23 cellular contexts compared by ENCODE assay signal in the genomic region with DNA sequence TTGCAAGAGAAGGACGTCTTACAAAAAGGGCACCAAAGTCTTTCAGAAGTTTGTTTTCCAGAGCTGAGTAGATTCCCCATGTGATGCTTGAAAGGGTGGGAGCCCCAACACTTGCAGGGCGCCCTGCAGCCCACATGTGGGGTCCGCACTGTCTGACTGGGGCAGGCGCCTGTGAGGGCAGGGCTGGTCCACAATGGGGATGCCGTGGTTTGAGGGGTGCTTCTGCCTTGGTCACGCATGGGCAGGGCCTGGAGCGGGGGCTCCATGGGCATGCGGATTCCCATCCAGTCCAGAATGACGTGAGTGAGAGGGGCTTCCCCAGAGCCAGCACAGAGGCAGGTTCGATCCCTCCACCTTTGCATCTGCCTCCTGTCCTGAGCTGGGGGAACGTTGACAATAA.
"Had no signal": no experiment of that assay in that cellular context is flagged by ENCODE, and none has a peak within 500 bp of the region (broad histone marks: within the 10 kb centered on the region; RNA-seq: fewer than 3 reads in every experiment).

No MANE protein-coding gene starts in this region.

- H3K27ac Mint-ChIP-seq: IgD-negative memory B cell had no signal

- H3K27ac ChIP-seq: KMS-11, SJSA1, SK-N-MC had no signal

- H3K4me3 ChIP-seq: K562, SJSA1, SK-N-MC had no signal

- ATAC-seq: HepG2, K562 had no signal

- H3K9ac ChIP-seq: KMS-11 had no signal

- H3K36me3 ChIP-seq: SJSA1 had no signal

- FAIRE-seq: HepG2, K562, RCC 7860 had no signal

- H3K9me3 ChIP-seq: SJSA1 had no signal

- DNase-seq: Kasumi-1, MM.1S, NCI-H1092 treated with DMSO at 0.1 percent for 48 hours, NCI-H1436, NCI-H187, NCI-H2029, NCI-H2081 treated with DMSO at 0.1 percent for 48 hours, NCI-H2171, NCI-H345, NCI-H510A, NCI-H524 treated with DMSO at 0.1 percent for 48 hours, NCI-H69, NCI-H774, Right ventricle myocardium superior, RPMI8226, SIG-M5 had no signal

- H3K4me3 Mint-ChIP-seq: IgD-negative memory B cell had no signal

- H3K4me2 ChIP-seq: KMS-11 had no signal

- H3K27me3 Mint-ChIP-seq: IgD-negative memory B cell had no signal
